Comparison of ENCODE assay signal across 1 cellular context in genomic region chr21:41777934-41778815, GRCh38.
TF ChIP-seq lines count a peak whose summit lies in the region.

No MANE protein-coding gene starts in this region.

TF ChIP-seq in HCT116, 20 proteins besides CTCF, POLR2A, EP300 and RAD21 (continued from another document):
- TF ChIP-seq EZH2phosphoT487 (IDR thresholded peaks at IDR 0.05; ENCODE audit: borderline replicate concordance) (no peak), MAX (IDR thresholded peaks at IDR 0.05) (peak; percentile 28; the same call in 1 of the 2 replicates)
